Comparison of ENCODE assay signal across 20 cellular contexts in genomic region chr11:62108971-62109391, GRCh38. TPM values are rescaled to one million over a fixed set of nuclear protein-coding genes. Genes with fewer than 3 reads are reported as not detected.
DNase-seq lines count a peak whose midpoint lies in the region; ATAC-seq, FAIRE-seq and TF ChIP-seq lines count a peak whose summit lies in the region.
"Had no signal": no experiment of that assay in that cellular context is flagged by ENCODE, and none has a peak within 500 bp of the region (broad histone marks: within the 10 kb centered on the region; RNA-seq: fewer than 3 reads in every experiment).

No MANE protein-coding gene starts in this region.

- H3K4me3 ChIP-seq in endothelial cell of umbilical vein (replicated peaks in 1 of 3; ENCODE audit: insufficient read depth in 1 of 3, low read depth in 1 of 3, low read length in 3 of 3) (no peak overlapping the region), heart right ventricle (no peak overlapping the region), stomach (no peak overlapping the region)
- H3K4me3 ChIP-seq: SK-N-MC had no signal

- CTCF ChIA-PET in RWPE1 (lab: Yijun Ruan, JAX), result interaction anchor here (0.6 to 3.1 kb wide), 8 partner anchors 22 to 362 kb away, joined by 3 to 27 read pairs (median 5); no protein-coding TSS in a partner anchor
- CTCF ChIA-PET in endothelial cell of umbilical vein (lab: Charles Lee), result interaction anchor here (0.9 to 8.4 kb wide), 29 partner anchors 9 to 376 kb away, joined by 3 to 319 read pairs (median 9); partner anchors contain the start of genes BEST1, INCENP and SCGB2A1

- ATAC-seq in heart right ventricle (no peak), GM19328 (IDR thresholded peaks at IDR 0.05; ENCODE audit: unreplicated experiment) (no peak)
- ATAC-seq: activated CD8-positive, alpha-beta memory T cell treated with anti-CD3 and anti-CD28 coated beads, Interleukin-2, amount 10 ng/mL, durations not matched to agents 7 days and 5 days had no signal

- H3K9ac ChIP-seq in endothelial cell of umbilical vein (replicated peaks; ENCODE audit: extremely low read depth, insufficient read depth, low read length), result no peak overlapping the region

- DNase-seq in HS-5 (ENCODE audit: low read depth), result peak; percentile 33
- DNase-seq in RWPE1 (ENCODE audit: low spot score), result peak; percentile 16
- DNase-seq in endothelial cell of umbilical vein (ENCODE audit: low read depth, low spot score), result peak; percentile 32
- peak; percentile 11 for DNase-seq in pulmonary artery endothelial cell (ENCODE audit: low read depth, low spot score)
- no peak for DNase-seq in heart right ventricle
- DNase-seq in NCI-H82 treated with DMSO at 0.1 percent for 48 hours (lab: John Stamatoyannopoulos, UW; ENCODE audit: unreplicated experiment), result no peak
- DNase-seq in stomach, result no peak
- DNase-seq: activated CD8-positive, alpha-beta memory T cell treated with anti-CD3 and anti-CD28 coated beads, Interleukin-2, amount 10 ng/mL, durations not matched to agents 7 days and 5 days; activated naive CD4-positive, alpha-beta T cell treated with Interleukin-2 at 50 U/mL for 16 hours; CD8-positive, alpha-beta memory T cell; cerebellar nuclear complex; GF-D8; Karpas-422; left ventricle myocardium superior; NCI-H2081; NCI-H774 had no signal

- no peaks in the 10 kb centered on the region for H3K9me1 ChIP-seq in endothelial cell of umbilical vein (replicated peaks; ENCODE audit: control insufficient read depth, extremely low read depth, insufficient read depth, low read length)

- no peaks in the 10 kb centered on the region for H4K20me1 ChIP-seq in endothelial cell of umbilical vein (replicated peaks; ENCODE audit: control insufficient read depth, extremely low read depth, insufficient read depth, low read length)

- no peak overlapping the region for H3K27ac ChIP-seq in RWPE1
- no peak overlapping the region for H3K27ac ChIP-seq in endothelial cell of umbilical vein (ENCODE audit: insufficient read depth, low read depth, low read length)
- no peak overlapping the region for H3K27ac ChIP-seq in heart right ventricle
- no peak overlapping the region for H3K27ac ChIP-seq in stomach
- H3K27ac ChIP-seq: epithelial cell of prostate, SK-N-MC, VCaP had no signal

- 69 to 79% methylated on average over 6 of the region's 6 CpGs for WGBS in heart right ventricle, 2 donors
- 59 to 69% (median 64%) methylated on average over 6 of the region's 6 CpGs for WGBS in stomach, 5 donors

- no peak overlapping the region for H2AFZ ChIP-seq in endothelial cell of umbilical vein (ENCODE audit: low read depth, low read length)

- no peak for TF ChIP-seq EP300 in stomach (IDR thresholded peaks at IDR 0.05)

- H3K79me2 ChIP-seq in endothelial cell of umbilical vein (ENCODE audit: control insufficient read depth, insufficient read depth, low read length), result no peaks in the 10 kb centered on the region

- POLR2A ChIA-PET in RWPE1 (lab: Yijun Ruan, JAX; ENCODE audit: low non-redundant PET), result interaction anchor here (0.6 kb wide), 1 partner anchor 297 kb away, joined by 4 read pairs; no protein-coding TSS in a partner anchor
- POLR2A ChIA-PET in endothelial cell of umbilical vein (lab: Charles Lee), result no interaction called here

- FAIRE-seq in endothelial cell of umbilical vein (lab: Jason Lieb, UNC), result no peak

- H3K36me3 ChIP-seq in endothelial cell of umbilical vein (ENCODE audit: control insufficient read depth in 2 of 2, extremely low read depth in 1 of 2, insufficient read depth in 2 of 2, low read length in 2 of 2) (no peaks in the 10 kb centered on the region), heart right ventricle (no peaks in the 10 kb centered on the region), stomach (no peaks in the 10 kb centered on the region)

- no TSS peak for BruUV-seq in endothelial cell of umbilical vein (replicated peaks; lab: Mats Ljungman, UMichigan)

- H3K9me3 ChIP-seq in endothelial cell of umbilical vein (replicated peaks; ENCODE audit: control insufficient read depth, insufficient read depth, low read length) (no peaks in the 10 kb centered on the region), heart right ventricle (no peaks in the 10 kb centered on the region), stomach (no peaks in the 10 kb centered on the region)

- no peak for TF ChIP-seq CTCF in RWPE1 (conservative IDR thresholded peaks at IDR 0.05; ENCODE audit: low read depth)
- TF ChIP-seq CTCF in endothelial cell of umbilical vein (IDR thresholded peaks at IDR 0.05; ENCODE audit: extremely low read depth in 1 of 2, insufficient read depth in 1 of 2, low read depth in 1 of 2, low read length in 2 of 2), result no peak
- no peak for TF ChIP-seq CTCF in heart right ventricle (IDR thresholded peaks at IDR 0.05)
- TF ChIP-seq CTCF in stomach (IDR thresholded peaks at IDR 0.05), result no peak

- dilution Hi-C loops in endothelial cell of umbilical vein (cut with MboI; ENCODE audit: extremely low pct_ligation_motif_present, low sequenced_read_pairs), result loop anchor here (10.0 kb wide), 1 partner anchor 184 kb away; no protein-coding TSS in a partner anchor

- H3K27me3 ChIP-seq in endothelial cell of umbilical vein (ENCODE audit: control insufficient read depth in 2 of 2, insufficient read depth in 2 of 2, low read length in 2 of 2) (no peaks in the 10 kb centered on the region), heart right ventricle (no peaks in the 10 kb centered on the region), stomach (no peaks in the 10 kb centered on the region)

- H3K4me2 ChIP-seq in endothelial cell of umbilical vein (ENCODE audit: insufficient read depth, low read length), result no peak overlapping the region

- H3K4me1 ChIP-seq in endothelial cell of umbilical vein (ENCODE audit: control insufficient read depth, extremely low read depth, insufficient read depth, low read length) (peaks cover 9% of the 10 kb centered on the region), heart right ventricle (peaks cover 13 to 48% (median 28%) of the 10 kb centered on the region in 9 donors), stomach (peaks cover 12 to 45% (median 26%) of the 10 kb centered on the region in 4 donors)

- intact Hi-C loops in endothelial cell of umbilical vein (cut with micrococcal nuclease) (loop anchor here (1.0 to 5.0 kb wide), 6 partner anchors 162 to 362 kb away; partner anchors contain the start of gene FADS1), heart right ventricle (cut with DNase I) (loop anchor here in 8 of 10 donors (1.0 to 5.0 kb wide), 13 partner anchors 210 to 362 kb away; partner anchors contain the start of genes MYRF (in 2 of the 8) and FADS3 (in 1 of the 8)), stomach (cut with DNase I; ENCODE audit: low total_unique reads) (loop anchor here (10.0 kb wide), 1 partner anchor 304 kb away; no protein-coding TSS in a partner anchor)

- TF ChIP-seq POLR2A in endothelial cell of umbilical vein (IDR thresholded peaks at IDR 0.05; ENCODE audit: low read depth, low read length), result no peak
- TF ChIP-seq POLR2A in stomach (IDR thresholded peaks at IDR 0.05), result no peak

TF ChIP-seq in endothelial cell of umbilical vein, 7 proteins besides CTCF, POLR2A, EP300 and RAD21:
- TF ChIP-seq MAX (IDR thresholded peaks at IDR 0.05; ENCODE audit: insufficient read depth, insufficient read length) (no peak), FOS (IDR thresholded peaks at IDR 0.05; ENCODE audit: borderline replicate concordance, insufficient read depth, low read length) (peak; percentile 58), POLR2AphosphoS5 (IDR thresholded peaks at IDR 0.05; ENCODE audit: insufficient read depth, low read depth, low read length) (no peak), MYC (IDR thresholded peaks at IDR 0.05; ENCODE audit: low read depth, low read length) (no peak)

RNA-seq across cellular contexts. Expression of gene INCENP, which starts 14.8 kb away (rescaled TPM):
- 73.6 and 86.8 TPM in 2 replicates for total RNA-seq in endothelial cell of umbilical vein
- 17.5 and 22.9 TPM in 2 replicates for polyA plus RNA-seq in endothelial cell of umbilical vein
- 15.9 and 16.6 TPM in 2 replicates for polyA plus RNA-seq in endothelial cell of umbilical vein (2011; cell fraction: cytosol; rRNA removed)
- 75.2 and 76.8 TPM in 2 replicates for polyA plus RNA-seq in endothelial cell of umbilical vein (2011; cell fraction: nucleus; rRNA removed)
- polyA plus RNA-seq in endothelial cell of umbilical vein (2012), result 23.9 and 31.4 TPM in 2 replicates
- 25.1 and 32.4 TPM in 2 replicates for polyA minus RNA-seq in endothelial cell of umbilical vein
- 87.9 TPM for polyA minus RNA-seq in endothelial cell of umbilical vein (2011; cell fraction: cytosol; rRNA and poly(A)+ RNA removed)
- 35.9 and 37.7 TPM in 2 replicates for polyA minus RNA-seq in endothelial cell of umbilical vein (2011; cell fraction: nucleus; rRNA and poly(A)+ RNA removed)
- 28.5 and 66.7 TPM in 2 replicates for total RNA-seq in pulmonary artery endothelial cell
- total RNA-seq in heart right ventricle, result 10 to 100 TPM in 8 of 10 donors, 1 to 10 TPM in 2; 8.2 to 20.0 (median 13.4) TPM
- 1 to 10 TPM; 2.1 to 2.7 TPM for polyA plus RNA-seq in heart right ventricle
- 10 to 100 TPM in 3 of 5 donors, 1 to 10 TPM in 2; 4.1 to 32.1 (median 14.3) TPM for total RNA-seq in stomach
- 1 to 10 TPM; 2.6 to 5.6 (median 4.5) TPM for polyA plus RNA-seq in stomach

Comparison
In these comparisons a context has a peak if more than half of its experiments do, and no peak if none do; other contexts are left out.
1. DNase-seq: peak in HS-5 (single experiment), RWPE1 (single experiment), endothelial cell of umbilical vein (single experiment) and pulmonary artery endothelial cell (single experiment); none in heart right ventricle (0 of 2), NCI-H82 treated with DMSO at 0.1 percent for 48 hours (single experiment) and stomach (single experiment).